Comparison of ENCODE assay signal across 8 cellular contexts in the genomic region with DNA sequence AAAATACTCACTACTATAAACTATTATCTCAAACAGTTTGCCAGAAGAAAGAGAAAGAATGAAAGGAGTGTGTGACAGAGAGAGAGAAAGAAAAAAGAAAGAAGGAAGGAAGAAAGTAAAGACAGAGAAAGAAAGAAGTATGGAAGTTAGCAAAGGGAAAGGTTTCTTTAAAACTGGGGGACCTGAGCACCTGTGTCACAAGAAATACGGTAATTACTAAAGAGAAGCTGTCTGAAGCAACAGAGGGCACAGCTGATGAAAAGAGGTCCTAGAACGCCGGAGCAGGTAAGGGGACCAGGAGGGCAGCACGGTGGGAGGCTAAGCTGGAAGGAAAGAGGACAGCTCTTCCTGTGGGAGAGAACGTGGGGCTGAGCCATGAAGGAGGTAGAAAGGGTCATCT.
"Had no signal": no experiment of that assay in that cellular context is flagged by ENCODE, and none has a peak within 500 bp of the region (broad histone marks: within the 10 kb centered on the region; RNA-seq: fewer than 3 reads in every experiment).

No MANE protein-coding gene starts in this region.

- H3K4me3 ChIP-seq: GM12878 had no signal

- ATAC-seq: GM12878 had no signal

- DNase-seq: GDM1, GF-D8 had no signal

- FAIRE-seq: G401.6, GM12878, GM12891, GM12892, GM18507, GM19239 had no signal
